ENCODE assay signal across 1 cellular context in the genomic region with DNA sequence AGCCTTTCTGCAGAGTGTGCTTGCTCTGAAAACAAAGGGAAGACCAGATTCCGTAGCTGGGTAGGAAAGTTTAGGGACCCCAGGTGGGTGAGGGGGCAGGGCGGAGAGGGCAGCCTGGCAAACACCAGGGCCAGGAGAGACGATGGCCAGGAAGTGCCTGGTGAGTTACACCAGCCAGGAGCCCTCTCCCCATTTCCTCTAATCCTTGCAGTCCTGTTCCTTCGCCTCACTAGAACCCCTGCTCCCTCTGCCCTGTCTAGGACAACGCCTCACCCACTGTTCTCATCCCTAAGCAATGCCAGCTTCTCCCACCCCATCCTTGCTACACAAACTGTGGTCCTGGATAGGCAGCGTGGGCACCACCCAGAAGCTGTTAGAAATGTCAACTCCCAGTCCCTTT.
TF ChIP-seq lines count a peak whose summit lies in the region.

No MANE protein-coding gene starts in this region.

TF ChIP-seq in IMR-90, 13 proteins besides CTCF, POLR2A, EP300 and RAD21:
- TF ChIP-seq SMC3 (IDR thresholded peaks at IDR 0.05; ENCODE audit: low read depth, low read length) (no peak), CEBPB (IDR thresholded peaks at IDR 0.05; ENCODE audit: low read depth, low read length) (no peak), FOS (IDR thresholded peaks at IDR 0.05; ENCODE audit: low read depth, low read length) (no peak), ELK1 (IDR thresholded peaks at IDR 0.05; ENCODE audit: borderline replicate concordance, low read depth, low read length) (no peak), MXI1 (IDR thresholded peaks at IDR 0.05; ENCODE audit: borderline replicate concordance, low read depth, low read length) (no peak), RCOR1 (IDR thresholded peaks at IDR 0.05; ENCODE audit: insufficient replicate concordance, low read length) (no peak), NFE2L2 (IDR thresholded peaks at IDR 0.05; ENCODE audit: low read depth, low read length) (no peak), MAZ (IDR thresholded peaks at IDR 0.05; ENCODE audit: borderline replicate concordance, low read depth, low read length) (no peak), MAFK (IDR thresholded peaks at IDR 0.05; ENCODE audit: low read depth, low read length) (no peak), CHD1 (IDR thresholded peaks at IDR 0.05; ENCODE audit: low read depth, low read length) (no peak)
